Comparison of ENCODE assay signal across 26 cellular contexts in the genomic region with DNA sequence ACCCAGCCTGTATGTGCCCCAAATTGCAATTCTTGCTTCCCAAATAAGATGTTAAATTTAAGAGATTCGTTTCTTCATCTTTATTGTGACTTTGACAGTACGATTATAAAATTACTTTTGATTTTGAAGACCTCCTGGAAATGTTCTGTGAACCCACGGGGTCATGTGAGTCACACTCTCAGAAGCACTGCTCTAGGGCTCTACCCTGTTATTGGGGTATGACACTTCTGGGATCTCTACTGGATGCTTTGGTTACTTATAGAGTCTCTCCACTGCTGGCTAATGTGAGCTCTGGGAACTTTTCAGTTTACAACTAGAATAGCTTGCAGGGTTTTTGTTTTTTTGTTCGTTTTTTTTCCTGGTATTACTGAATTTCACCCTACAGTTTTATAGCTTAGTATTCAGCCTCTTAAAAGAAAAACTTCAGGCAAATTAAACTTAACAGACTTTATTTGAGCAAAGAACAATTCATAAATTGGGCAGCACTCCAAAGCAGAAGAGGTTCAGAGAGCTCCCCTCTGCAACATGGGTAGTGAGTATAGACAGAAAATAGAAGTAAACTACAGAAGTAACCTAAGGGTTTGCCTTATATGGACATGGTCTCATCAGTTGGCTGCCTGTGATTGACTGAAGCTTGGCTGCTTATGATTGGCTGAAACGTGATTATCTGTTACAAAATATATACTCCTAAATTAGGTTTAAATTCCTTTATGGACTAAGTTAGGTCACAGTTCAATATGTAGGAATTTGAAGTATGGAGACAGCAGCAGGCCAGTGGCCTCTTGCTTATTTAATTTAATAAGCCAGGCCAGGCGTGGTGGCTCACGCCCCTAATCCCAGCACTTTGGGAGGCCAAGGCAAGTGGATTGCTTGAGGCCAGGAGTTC. TPM values are rescaled to one million over a fixed set of nuclear protein-coding genes. Genes with fewer than 3 reads are reported as not detected.
DNase-seq lines count a peak whose midpoint lies in the region; ATAC-seq, FAIRE-seq and TF ChIP-seq lines count a peak whose summit lies in the region.
"Had no signal": no experiment of that assay in that cellular context is flagged by ENCODE, and none has a peak within 500 bp of the region (broad histone marks: within the 10 kb centered on the region; RNA-seq: fewer than 3 reads in every experiment).

No MANE protein-coding gene starts in this region.

- no peak overlapping the region for H3K4me3 Mint-ChIP-seq in activated CD8-positive, alpha-beta T cell treated with anti-CD3 and anti-CD28 coated beads, Interleukin-2, amount 10 ng/mL, durations not matched to agents 7 days and 5 days
- H3K4me3 Mint-ChIP-seq: activated naive CD8-positive, alpha-beta T cell; activated T-helper 1 cell treated with anti-CD3 and anti-CD28 coated beads, Interleukin-12 subunit alpha, Interleukin-12 subunit beta, Interleukin-2, Interleukin-4 antibody, amounts not matched to agents 30 ng/mL and 10 ng/mL and 1 ng/mL, durations not matched to agents 14 hours and 24 hours and 36 hours; CD8-positive, alpha-beta T cell; natural killer cell; stimulated activated naive CD8-positive, alpha-beta T cell treated with anti-CD3 and anti-CD28 coated beads, Interleukin-15, Interleukin-2, amounts not matched to agents 100 ng/mL and 50 ng/mL, for 24 hours had no signal

- H3K36me3 ChIP-seq in HepG2 (replicated peaks in 1 of 2; ENCODE audit: control insufficient read depth in 1 of 2, insufficient read depth in 2 of 2, low read length in 2 of 2) (no peaks in the 10 kb centered on the region), right lobe of liver (no peaks in the 10 kb centered on the region), upper lobe of right lung (no peaks in the 10 kb centered on the region), testis (ENCODE audit: low read depth, missing control alignments) (no peaks in the 10 kb centered on the region)
- H3K36me3 ChIP-seq: thyroid gland had no signal

- no peak for TF ChIP-seq CTCF in HepG2 (CRISPR knock-in tag; IDR thresholded peaks at IDR 0.05)
- no peak for TF ChIP-seq CTCF in right lobe of liver (IDR thresholded peaks at IDR 0.05)
- no peak for TF ChIP-seq CTCF in fibroblast of mammary gland (conservative IDR thresholded peaks at IDR 0.05; ENCODE audit: control insufficient read depth, insufficient read depth, low read depth, low read length)
- TF ChIP-seq CTCF in upper lobe of right lung (IDR thresholded peaks at IDR 0.05): no peak
- no peak for TF ChIP-seq CTCF in testis (IDR thresholded peaks at IDR 0.05)
- no peak for TF ChIP-seq CTCF in GM13977 (IDR thresholded peaks at IDR 0.05; ENCODE audit: extremely low read depth, insufficient read depth, missing control alignments)

- no peak overlapping the region for H2AFZ ChIP-seq in HepG2 (ENCODE audit: low read length)

- FAIRE-seq in HepG2 (lab: Jason Lieb, UNC): no peak
- FAIRE-seq: A549, GM18507 had no signal

- H4K20me1 ChIP-seq in HepG2 (ENCODE audit: insufficient read depth, low read length): no peaks in the 10 kb centered on the region

- POLR2A ChIA-PET in HepG2 (lab: Yijun Ruan, JAX): no interaction called here
- POLR2A ChIA-PET in activated CD8-positive, alpha-beta T cell treated with anti-CD3 and anti-CD28 coated beads, Interleukin-2, amount 10 ng/mL, durations not matched to agents 7 days and 5 days (lab: Charles Lee): no interaction called here

- H3K79me2 ChIP-seq in HepG2 (ENCODE audit: insufficient read depth, low read length): no peaks in the 10 kb centered on the region

- no peaks in the 10 kb centered on the region for H3K27me3 ChIP-seq in HepG2 (ENCODE audit: control insufficient read depth in 1 of 2, insufficient read depth in 2 of 2, low read length in 2 of 2)
- H3K27me3 ChIP-seq in right lobe of liver: no peaks in the 10 kb centered on the region
- H3K27me3 ChIP-seq in upper lobe of right lung: no peaks in the 10 kb centered on the region
- no peaks in the 10 kb centered on the region for H3K27me3 ChIP-seq in testis
- H3K27me3 ChIP-seq: thyroid gland had no signal

- 83% methylated on average over 7 of the region's 7 CpGs for WGBS in HepG2 (ENCODE audit: low lambda C conversion rate)
- over 99% methylated on average over 7 of the region's 7 CpGs for WGBS in right lobe of liver (ENCODE audit: insufficient coverage, low coverage, low lambda C conversion rate, missing lambda C conversion rate)
- WGBS in testis, 2 donors: 94% methylated on average over 7 of the region's 7 CpGs

- no peak for TF ChIP-seq EP300 in HepG2 (IDR thresholded peaks at IDR 0.05; ENCODE audit: low read depth in 2 of 2, low read length in 2 of 2)
- TF ChIP-seq EP300 in HepG2 (CRISPR knock-in tag; IDR thresholded peaks at IDR 0.05; ENCODE audit: borderline replicate concordance): no peak

- CTCF ChIA-PET in HepG2 (lab: Yijun Ruan, JAX; ENCODE audit: low intra/inter-chr PET ratio, low total read pairs): no interaction called here
- CTCF ChIA-PET in activated CD8-positive, alpha-beta T cell treated with anti-CD3 and anti-CD28 coated beads, Interleukin-2, amount 10 ng/mL, durations not matched to agents 7 days and 5 days (lab: Charles Lee): no interaction called here

- peak overlapping the region; percentile 10 for H3K27ac Mint-ChIP-seq in activated CD8-positive, alpha-beta T cell treated with anti-CD3 and anti-CD28 coated beads, Interleukin-2, amount 10 ng/mL, durations not matched to agents 7 days and 5 days
- H3K27ac Mint-ChIP-seq: activated naive CD8-positive, alpha-beta T cell; activated T-helper 1 cell treated with anti-CD3 and anti-CD28 coated beads, Interleukin-12 subunit alpha, Interleukin-12 subunit beta, Interleukin-2, Interleukin-4 antibody, amounts not matched to agents 30 ng/mL and 10 ng/mL and 1 ng/mL, durations not matched to agents 14 hours and 24 hours and 36 hours; CD8-positive, alpha-beta T cell; natural killer cell; stimulated activated naive CD8-positive, alpha-beta T cell treated with anti-CD3 and anti-CD28 coated beads, Interleukin-15, Interleukin-2, amounts not matched to agents 100 ng/mL and 50 ng/mL, for 24 hours had no signal

- intact Hi-C loops in HepG2 (cut with micrococcal nuclease; ENCODE audit: unreplicated experiment) (no loop called here), right lobe of liver (cut with DNase I) (no loop called here), upper lobe of right lung (cut with DNase I) (no loop called here), testis (cut with DNase I; ENCODE audit: low total_unique reads) (no loop called here)

- no peaks in the 10 kb centered on the region for H3K27me3 Mint-ChIP-seq in activated CD8-positive, alpha-beta T cell treated with anti-CD3 and anti-CD28 coated beads, Interleukin-2, amount 10 ng/mL, durations not matched to agents 7 days and 5 days (ENCODE audit: low read depth)
- H3K27me3 Mint-ChIP-seq: activated naive CD8-positive, alpha-beta T cell; stimulated activated naive CD8-positive, alpha-beta T cell treated with anti-CD3 and anti-CD28 coated beads, Interleukin-15, Interleukin-2, amounts not matched to agents 100 ng/mL and 50 ng/mL, for 24 hours had no signal

- peaks cover 14% of the 10 kb centered on the region for H3K36me3 Mint-ChIP-seq in activated CD8-positive, alpha-beta T cell treated with anti-CD3 and anti-CD28 coated beads, Interleukin-2, amount 10 ng/mL, durations not matched to agents 7 days and 5 days (ENCODE audit: low read depth)
- H3K36me3 Mint-ChIP-seq: natural killer cell had no signal

- H3K4me1 ChIP-seq in HepG2 (ENCODE audit: insufficient read depth, low read length) (0 out of 2 replicates have a peak, but pooled peaks cover 6% of the 10 kb centered on the region), right lobe of liver (no peaks in the 10 kb centered on the region), upper lobe of right lung (no peaks in the 10 kb centered on the region), testis (no peaks in the 10 kb centered on the region)
- H3K4me1 ChIP-seq: A549, thyroid gland had no signal

- TF ChIP-seq RAD21 in HepG2 (CRISPR knock-in tag; IDR thresholded peaks at IDR 0.05): no peak

- no TSS peak for BruUV-seq in HepG2 (replicated peaks; lab: Mats Ljungman, UMichigan)

- TF ChIP-seq POLR2A in HepG2 (IDR thresholded peaks at IDR 0.05; ENCODE audit: insufficient read depth in 1 of 2, low read depth in 2 of 2, low read length in 2 of 2) (no peak), right lobe of liver (IDR thresholded peaks at IDR 0.05) (no peak), testis (IDR thresholded peaks at IDR 0.05) (no peak)

- ATAC-seq in HepG2 (peak; percentile 53; the same call in 2 of the 3 replicates), right lobe of liver (no peak), upper lobe of right lung (no peak)
- no peak for ATAC-seq in activated CD8-positive, alpha-beta T cell treated with anti-CD3 and anti-CD28 coated beads, Interleukin-2, amount 10 ng/mL, durations not matched to agents 7 days and 5 days
- ATAC-seq: A549; CD8-positive, alpha-beta T cell; natural killer cell; PC-3; Right ventricle myocardium inferior had no signal

- H3K4me2 ChIP-seq in HepG2 (ENCODE audit: low read depth, low read length): no peak overlapping the region
- H3K4me2 ChIP-seq: A549 had no signal

- peak; percentile 10 for DNase-seq in HepG2 (ENCODE audit: low spot score)
- no peak for DNase-seq in right lobe of liver
- DNase-seq in activated CD8-positive, alpha-beta T cell treated with anti-CD3 and anti-CD28 coated beads, Interleukin-2, amount 10 ng/mL, durations not matched to agents 7 days and 5 days: no peak
- DNase-seq in fibroblast of mammary gland (ENCODE audit: low read depth): peak; percentile 11
- peak; percentile 8 for DNase-seq in upper lobe of right lung
- DNase-seq in testis: no peak
- no peak for DNase-seq in NCI-H2196 treated with DMSO at 0.1 percent for 48 hours (lab: John Stamatoyannopoulos, UW; ENCODE audit: unreplicated experiment)
- no peak for DNase-seq in GM13977 (ENCODE audit: low spot score)
- DNase-seq: activated CD4-positive, alpha-beta T cell treated with anti-CD3 and anti-CD28 coated beads, Interleukin-2, amount 50 U/mL, for 1 hour; CD8-positive, alpha-beta T cell; cerebellar nuclear complex; DMS153; GF-D8; head of caudate nucleus; natural killer cell; NCI-H510A; occipital lobe; PC-3; thyroid gland had no signal

- H3K9me3 Mint-ChIP-seq in activated CD8-positive, alpha-beta T cell treated with anti-CD3 and anti-CD28 coated beads, Interleukin-2, amount 10 ng/mL, durations not matched to agents 7 days and 5 days (ENCODE audit: insufficient read depth): no peaks in the 10 kb centered on the region
- H3K9me3 Mint-ChIP-seq: activated T-helper 1 cell treated with anti-CD3 and anti-CD28 coated beads, Interleukin-12 subunit alpha, Interleukin-12 subunit beta, Interleukin-2, Interleukin-4 antibody, amounts not matched to agents 30 ng/mL and 10 ng/mL and 1 ng/mL, durations not matched to agents 14 hours and 24 hours and 36 hours; CD8-positive, alpha-beta T cell; natural killer cell; stimulated activated naive CD8-positive, alpha-beta T cell treated with anti-CD3 and anti-CD28 coated beads, Interleukin-15, Interleukin-2, amounts not matched to agents 100 ng/mL and 50 ng/mL, for 24 hours had no signal

- no peak overlapping the region for H3K4me3 ChIP-seq in HepG2 (replicated peaks in 1 of 3; ENCODE audit: insufficient read depth in 1 of 3, low read depth in 2 of 3, low read length in 3 of 3)
- no peak overlapping the region for H3K4me3 ChIP-seq in right lobe of liver
- no peak overlapping the region for H3K4me3 ChIP-seq in fibroblast of mammary gland (ENCODE audit: control insufficient read depth, low read depth, low read length)
- no peak overlapping the region for H3K4me3 ChIP-seq in upper lobe of right lung
- H3K4me3 ChIP-seq in testis: no peak overlapping the region
- H3K4me3 ChIP-seq: A549, thyroid gland had no signal

- H3K9me3 ChIP-seq in HepG2 (ENCODE audit: low read length) (no peaks in the 10 kb centered on the region), right lobe of liver (no peaks in the 10 kb centered on the region), upper lobe of right lung (no peaks in the 10 kb centered on the region), testis (no peaks in the 10 kb centered on the region)
- H3K9me3 ChIP-seq: A549, thyroid gland had no signal

- H3K27ac ChIP-seq in HepG2 (ENCODE audit: extremely low read length, insufficient read depth, low read length): no peak overlapping the region
- H3K27ac ChIP-seq in right lobe of liver: no peak overlapping the region
- H3K27ac ChIP-seq in upper lobe of right lung: no peak overlapping the region
- no peak overlapping the region for H3K27ac ChIP-seq in testis
- H3K27ac ChIP-seq: A549, thyroid gland, VCaP had no signal

- no peaks in the 10 kb centered on the region for H3K4me1 Mint-ChIP-seq in activated CD8-positive, alpha-beta T cell treated with anti-CD3 and anti-CD28 coated beads, Interleukin-2, amount 10 ng/mL, durations not matched to agents 7 days and 5 days (ENCODE audit: low read depth)

- H3K9ac ChIP-seq in HepG2 (ENCODE audit: insufficient read depth, low read depth, low read length): no peak overlapping the region

- in situ Hi-C loops in HepG2 (cut with HindIII; ENCODE audit: extremely low pct_ligation_motif_present, low pct_unique_long_range_greater_than_20kb) (no loop called here), GM13977 (cut with MboI; ENCODE audit: low pct_unique_long_range_greater_than_20kb, low sequenced_read_pairs, unreplicated experiment) (no loop called here)

RNA-seq across cellular contexts. Expression of gene PSPC1, which starts 28.5 kb away (rescaled TPM):
- 94.0 and 99.4 TPM in 2 replicates for total RNA-seq in HepG2 (2016; rRNA removed; fragmentation: Illumina TruSeq; extraction: Trizol)
- total RNA-seq in HepG2 (2016; cell fraction: cytosol; rRNA removed; fragmentation: Illumina TruSeq; extraction: Trizol; ENCODE audit: low read depth): 40.2 TPM in 2 replicates
- total RNA-seq in HepG2 (2016; cell fraction: insoluble cytoplasmic fraction; rRNA removed; fragmentation: Illumina TruSeq; extraction: Trizol): 93.5 and 103 TPM in 2 replicates
- 34.5 and 38.1 TPM in 2 replicates for total RNA-seq in HepG2 (2016; cell fraction: membrane; rRNA removed; fragmentation: Illumina TruSeq; extraction: Trizol)
- total RNA-seq in HepG2 (2016; cell fraction: nucleus; rRNA removed; fragmentation: Illumina TruSeq; extraction: Trizol): 85.7 and 94.1 TPM in 2 replicates
- polyA plus RNA-seq in HepG2 (2011; rRNA removed): 29.7 and 33.5 TPM in 2 replicates
- polyA plus RNA-seq in HepG2 (2011; cell fraction: cytosol; rRNA removed): 19.3 and 21.2 TPM in 2 replicates
- 41.5 and 42.3 TPM in 2 replicates for polyA plus RNA-seq in HepG2 (2011; cell fraction: nucleus; rRNA removed)
- 28.6 and 35.1 TPM in 2 replicates for polyA plus RNA-seq in HepG2 (2012)
- 20.0 and 20.9 TPM in 2 replicates for polyA plus RNA-seq in HepG2 (2016; cell fraction: cytosol; fragmentation: Illumina TruSeq; extraction: Trizol; ENCODE audit: low read depth)
- polyA plus RNA-seq in HepG2 (2016; cell fraction: insoluble cytoplasmic fraction; fragmentation: Illumina TruSeq; extraction: Trizol; ENCODE audit: low read depth): 88.6 and 92.8 TPM in 2 replicates
- 18.7 and 19.0 TPM in 2 replicates for polyA plus RNA-seq in HepG2 (2016; cell fraction: membrane; fragmentation: Illumina TruSeq; extraction: Trizol; ENCODE audit: low read depth)
- 76.6 and 79.3 TPM in 2 replicates for polyA plus RNA-seq in HepG2 (2016; cell fraction: nucleus; fragmentation: Illumina TruSeq; extraction: Trizol; ENCODE audit: insufficient read depth, low read depth)
- 39.5 and 48.8 TPM in 2 replicates for polyA minus RNA-seq in HepG2 (2011; rRNA and poly(A)+ RNA removed; ENCODE audit: low replicate concordance)
- 13.0 and 14.5 TPM in 2 replicates for polyA minus RNA-seq in HepG2 (2011; cell fraction: cytosol; rRNA and poly(A)+ RNA removed)
- 148 and 158 TPM in 2 replicates for polyA minus RNA-seq in HepG2 (2011; cell fraction: nucleus; rRNA and poly(A)+ RNA removed)
- 10 to 100 TPM; 10.4 to 23.9 (median 16.4) TPM for total RNA-seq in right lobe of liver
- total RNA-seq in activated CD8-positive, alpha-beta T cell treated with anti-CD3 and anti-CD28 coated beads, Interleukin-2, amount 10 ng/mL, durations not matched to agents 7 days and 5 days: 10 to 100 TPM; 70.9 to 72.2 TPM
- total RNA-seq in upper lobe of right lung: 41.5 TPM
- 100 to 1,000 TPM; 129 to 145 TPM for total RNA-seq in testis
- 92.0 TPM for polyA plus RNA-seq in testis (ENCODE audit: insufficient read depth, low read depth, low replicate concordance)

RNA-seq across cellular contexts. Expression of gene ZMYM5, which starts 52.2 kb away (rescaled TPM):
- total RNA-seq in HepG2 (2016; rRNA removed; fragmentation: Illumina TruSeq; extraction: Trizol) (9.4 and 9.8 TPM in 2 replicates), right lobe of liver (1 to 10 TPM; 3.8 to 6.9 (median 4.4) TPM), upper lobe of right lung (11.8 TPM), testis (10 to 100 TPM; 29.5 to 37.1 TPM)
- total RNA-seq in HepG2 (2016; cell fraction: cytosol; rRNA removed; fragmentation: Illumina TruSeq; extraction: Trizol; ENCODE audit: low read depth): 6.0 and 8.4 TPM in 2 replicates
- total RNA-seq in HepG2 (2016; cell fraction: insoluble cytoplasmic fraction; rRNA removed; fragmentation: Illumina TruSeq; extraction: Trizol): 8.3 and 10.2 TPM in 2 replicates
- 6.7 and 9.6 TPM in 2 replicates for total RNA-seq in HepG2 (2016; cell fraction: membrane; rRNA removed; fragmentation: Illumina TruSeq; extraction: Trizol)
- 9.7 and 10.0 TPM in 2 replicates for total RNA-seq in HepG2 (2016; cell fraction: nucleus; rRNA removed; fragmentation: Illumina TruSeq; extraction: Trizol)
- polyA plus RNA-seq in HepG2 (2011; rRNA removed) (5.3 and 7.8 TPM in 2 replicates), testis (ENCODE audit: insufficient read depth, low read depth, low replicate concordance) (29.4 TPM)
- 2.3 and 3.8 TPM in 2 replicates for polyA plus RNA-seq in HepG2 (2011; cell fraction: cytosol; rRNA removed)
- polyA plus RNA-seq in HepG2 (2011; cell fraction: nucleus; rRNA removed): 3.1 and 3.7 TPM in 2 replicates
- 5.5 and 7.2 TPM in 2 replicates for polyA plus RNA-seq in HepG2 (2012)
- polyA plus RNA-seq in HepG2 (2016; cell fraction: cytosol; fragmentation: Illumina TruSeq; extraction: Trizol; ENCODE audit: low read depth): 3.0 and 3.4 TPM in 2 replicates
- 11.5 and 12.3 TPM in 2 replicates for polyA plus RNA-seq in HepG2 (2016; cell fraction: insoluble cytoplasmic fraction; fragmentation: Illumina TruSeq; extraction: Trizol; ENCODE audit: low read depth)
- 4.1 and 4.3 TPM in 2 replicates for polyA plus RNA-seq in HepG2 (2016; cell fraction: membrane; fragmentation: Illumina TruSeq; extraction: Trizol; ENCODE audit: low read depth)
- polyA plus RNA-seq in HepG2 (2016; cell fraction: nucleus; fragmentation: Illumina TruSeq; extraction: Trizol; ENCODE audit: insufficient read depth, low read depth): 12.3 TPM in 2 replicates
- 1.5 and 1.6 TPM in 2 replicates for polyA minus RNA-seq in HepG2 (2011; rRNA and poly(A)+ RNA removed; ENCODE audit: low replicate concordance)
- polyA minus RNA-seq in HepG2 (2011; cell fraction: cytosol; rRNA and poly(A)+ RNA removed): 3.1 and 3.5 TPM in 2 replicates
- 13.1 and 17.5 TPM in 2 replicates for polyA minus RNA-seq in HepG2 (2011; cell fraction: nucleus; rRNA and poly(A)+ RNA removed)
- 10 to 100 TPM; 15.8 to 18.2 TPM for total RNA-seq in activated CD8-positive, alpha-beta T cell treated with anti-CD3 and anti-CD28 coated beads, Interleukin-2, amount 10 ng/mL, durations not matched to agents 7 days and 5 days

Comparison
In these comparisons a context has a peak if more than half of its experiments do, and no peak if none do; other contexts are left out.
1. DNase-seq: peak in HepG2 (single experiment), fibroblast of mammary gland (single experiment) and upper lobe of right lung (single experiment); none in right lobe of liver (0 of 3), activated CD8-positive, alpha-beta T cell treated with anti-CD3 and anti-CD28 coated beads, Interleukin-2, amount 10 ng/mL, durations not matched to agents 7 days and 5 days (single experiment), testis (single experiment), NCI-H2196 treated with DMSO at 0.1 percent for 48 hours (single experiment) and GM13977 (single experiment).